1 cellular context compared by ENCODE assay signal in genomic region chr12:27984275-27984674, GRCh38.
TF ChIP-seq lines count a peak whose summit lies in the region.

No MANE protein-coding gene starts in this region.

TF ChIP-seq in A549, 52 proteins besides CTCF, POLR2A, EP300 and RAD21 (continued from another document):
- TF ChIP-seq, protein P1, sequence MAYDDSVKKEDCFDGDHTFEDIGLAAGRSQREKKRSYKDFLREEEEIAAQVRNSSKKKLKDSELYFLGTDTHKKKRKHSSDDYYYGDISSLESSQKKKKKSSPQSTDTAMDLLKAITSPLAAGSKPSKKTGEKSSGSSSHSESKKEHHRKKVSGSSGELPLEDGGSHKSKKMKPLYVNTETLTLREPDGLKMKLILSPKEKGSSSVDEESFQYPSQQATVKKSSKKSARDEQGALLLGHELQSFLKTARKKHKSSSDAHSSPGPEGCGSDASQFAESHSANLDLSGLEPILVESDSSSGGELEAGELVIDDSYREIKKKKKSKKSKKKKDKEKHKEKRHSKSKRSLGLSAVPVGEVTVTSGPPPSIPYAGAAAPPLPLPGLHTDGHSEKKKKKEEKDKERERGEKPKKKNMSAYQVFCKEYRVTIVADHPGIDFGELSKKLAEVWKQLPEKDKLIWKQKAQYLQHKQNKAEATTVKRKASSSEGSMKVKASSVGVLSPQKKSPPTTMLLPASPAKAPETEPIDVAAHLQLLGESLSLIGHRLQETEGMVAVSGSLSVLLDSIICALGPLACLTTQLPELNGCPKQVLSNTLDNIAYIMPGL (CRISPR knock-in tag; IDR thresholded peaks at IDR 0.05; ENCODE audit: borderline replicate concordance), result no peak
- TF ChIP-seq BCL3 (IDR thresholded peaks at IDR 0.05) (no peak), JUNB (IDR thresholded peaks at IDR 0.05) (peak; percentile 69), MAX (IDR thresholded peaks at IDR 0.05) (no peak), RNF2 (IDR thresholded peaks at IDR 0.05; ENCODE audit: borderline replicate concordance, low read depth) (no peak), NR3C1 (IDR thresholded peaks at IDR 0.05) (no peak), HOXB13 (CRISPR knock-in tag; IDR thresholded peaks at IDR 0.05; ENCODE audit: low read depth) (no peak), JUN (IDR thresholded peaks at IDR 0.05) (0 out of 5 replicates have a peak, but pooled peaks of 1 of the 2 experiments have one; percentile 17), FOSL2 (IDR thresholded peaks at IDR 0.05) (peak; percentile 75), FOSL2 (CRISPR knock-in tag; IDR thresholded peaks at IDR 0.05) (peak; percentile 71), FOXS1 (CRISPR knock-in tag; IDR thresholded peaks at IDR 0.05) (no peak), RFX5 (IDR thresholded peaks at IDR 0.05) (no peak), CBX2 (IDR thresholded peaks at IDR 0.05; ENCODE audit: borderline replicate concordance, low read depth) (no peak), ATOH8 (CRISPR knock-in tag; IDR thresholded peaks at IDR 0.05; ENCODE audit: low read depth) (no peak), MYC (IDR thresholded peaks at IDR 0.05; ENCODE audit: borderline replicate concordance, low read length) (no peak), HOXA7 (CRISPR knock-in tag; IDR thresholded peaks at IDR 0.05) (no peak), FOSB (CRISPR knock-in tag; IDR thresholded peaks at IDR 0.05) (no peak), EHMT2 (IDR thresholded peaks at IDR 0.05; ENCODE audit: low read depth) (no peak), EHF (CRISPR knock-in tag; IDR thresholded peaks at IDR 0.05) (no peak), RCOR1 (IDR thresholded peaks at IDR 0.05; ENCODE audit: low read depth, low read length) (no peak), HOXB5 (CRISPR knock-in tag; IDR thresholded peaks at IDR 0.05) (no peak), ZNF302 (CRISPR knock-in tag; IDR thresholded peaks at IDR 0.05) (no peak), NFE2L2 (conservative IDR thresholded peaks at IDR 0.05; ENCODE audit: low read length) (peak; percentile 74), CHD4 (IDR thresholded peaks at IDR 0.05; ENCODE audit: borderline replicate concordance) (no peak)
- TF ChIP-seq, protein P2, sequence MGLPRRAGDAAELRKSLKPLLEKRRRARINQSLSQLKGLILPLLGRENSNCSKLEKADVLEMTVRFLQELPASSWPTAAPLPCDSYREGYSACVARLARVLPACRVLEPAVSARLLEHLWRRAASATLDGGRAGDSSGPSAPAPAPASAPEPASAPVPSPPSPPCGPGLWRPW (IDR thresholded peaks at IDR 0.05), result no peak
- TF ChIP-seq, protein P3, sequence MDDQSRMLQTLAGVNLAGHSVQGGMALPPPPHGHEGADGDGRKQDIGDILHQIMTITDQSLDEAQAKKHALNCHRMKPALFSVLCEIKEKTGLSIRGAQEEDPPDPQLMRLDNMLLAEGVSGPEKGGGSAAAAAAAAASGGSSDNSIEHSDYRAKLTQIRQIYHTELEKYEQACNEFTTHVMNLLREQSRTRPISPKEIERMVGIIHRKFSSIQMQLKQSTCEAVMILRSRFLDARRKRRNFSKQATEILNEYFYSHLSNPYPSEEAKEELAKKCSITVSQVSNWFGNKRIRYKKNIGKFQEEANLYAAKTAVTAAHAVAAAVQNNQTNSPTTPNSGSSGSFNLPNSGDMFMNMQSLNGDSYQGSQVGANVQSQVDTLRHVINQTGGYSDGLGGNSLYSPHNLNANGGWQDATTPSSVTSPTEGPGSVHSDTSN (IDR thresholded peaks at IDR 0.05), result no peak
- TF ChIP-seq, protein P4, sequence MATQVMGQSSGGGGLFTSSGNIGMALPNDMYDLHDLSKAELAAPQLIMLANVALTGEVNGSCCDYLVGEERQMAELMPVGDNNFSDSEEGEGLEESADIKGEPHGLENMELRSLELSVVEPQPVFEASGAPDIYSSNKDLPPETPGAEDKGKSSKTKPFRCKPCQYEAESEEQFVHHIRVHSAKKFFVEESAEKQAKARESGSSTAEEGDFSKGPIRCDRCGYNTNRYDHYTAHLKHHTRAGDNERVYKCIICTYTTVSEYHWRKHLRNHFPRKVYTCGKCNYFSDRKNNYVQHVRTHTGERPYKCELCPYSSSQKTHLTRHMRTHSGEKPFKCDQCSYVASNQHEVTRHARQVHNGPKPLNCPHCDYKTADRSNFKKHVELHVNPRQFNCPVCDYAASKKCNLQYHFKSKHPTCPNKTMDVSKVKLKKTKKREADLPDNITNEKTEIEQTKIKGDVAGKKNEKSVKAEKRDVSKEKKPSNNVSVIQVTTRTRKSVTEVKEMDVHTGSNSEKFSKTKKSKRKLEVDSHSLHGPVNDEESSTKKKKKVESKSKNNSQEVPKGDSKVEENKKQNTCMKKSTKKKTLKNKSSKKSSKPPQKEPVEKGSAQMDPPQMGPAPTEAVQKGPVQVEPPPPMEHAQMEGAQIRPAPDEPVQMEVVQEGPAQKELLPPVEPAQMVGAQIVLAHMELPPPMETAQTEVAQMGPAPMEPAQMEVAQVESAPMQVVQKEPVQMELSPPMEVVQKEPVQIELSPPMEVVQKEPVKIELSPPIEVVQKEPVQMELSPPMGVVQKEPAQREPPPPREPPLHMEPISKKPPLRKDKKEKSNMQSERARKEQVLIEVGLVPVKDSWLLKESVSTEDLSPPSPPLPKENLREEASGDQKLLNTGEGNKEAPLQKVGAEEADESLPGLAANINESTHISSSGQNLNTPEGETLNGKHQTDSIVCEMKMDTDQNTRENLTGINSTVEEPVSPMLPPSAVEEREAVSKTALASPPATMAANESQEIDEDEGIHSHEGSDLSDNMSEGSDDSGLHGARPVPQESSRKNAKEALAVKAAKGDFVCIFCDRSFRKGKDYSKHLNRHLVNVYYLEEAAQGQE (IDR thresholded peaks at IDR 0.05), result no peak
